1 cellular context compared by ENCODE assay signal in genomic region chr7:80230327-80230726, GRCh38.
TF ChIP-seq lines count a peak whose summit lies in the region.

No MANE protein-coding gene starts in this region.

TF ChIP-seq in IMR-90, 13 proteins besides CTCF, POLR2A, EP300 and RAD21 (continued from another document):
- no peak for TF ChIP-seq MAFK (IDR thresholded peaks at IDR 0.05; ENCODE audit: low read depth, low read length)
TF ChIP-seq in IMR-90: peak in this region for 0.
